26 cellular contexts compared by ENCODE assay signal in genomic region chr6:70575899-70576298, GRCh38. TPM values are rescaled to one million over a fixed set of nuclear protein-coding genes. Genes with fewer than 3 reads are reported as not detected.
DNase-seq lines count a peak whose midpoint lies in the region; ATAC-seq, FAIRE-seq and TF ChIP-seq lines count a peak whose summit lies in the region.
"Had no signal": no experiment of that assay in that cellular context is flagged by ENCODE, and none has a peak within 500 bp of the region (broad histone marks: within the 10 kb centered on the region; RNA-seq: fewer than 3 reads in every experiment).

No MANE protein-coding gene starts in this region.

- H3K4me3 Mint-ChIP-seq in stimulated activated effector memory CD8-positive, alpha-beta T cell treated with anti-CD3 and anti-CD28 coated beads, Interleukin-12 subunit alpha, Interleukin-12 subunit beta, amount 100 ng/mL, for 72 hours = no peak overlapping the region
- no peak overlapping the region for H3K4me3 Mint-ChIP-seq in glutamatergic neuron (ENCODE audit: unreplicated experiment)
- no peak overlapping the region for H3K4me3 Mint-ChIP-seq in activated T-helper 17 cell treated with anti-CD3 and anti-CD28 coated beads, Interleukin-2, amount 50 U/mL, for 72 hours
- H3K4me3 Mint-ChIP-seq: activated CD8-positive, alpha-beta T cell treated with anti-CD3 and anti-CD28 coated beads for 36 hours; activated naive CD8-positive, alpha-beta T cell treated with anti-CD3 and anti-CD28 coated beads for 36 hours had no signal

- 83% methylated on average over 5 of the region's 5 CpGs for WGBS in esophagus muscularis mucosa

- H3K36me3 Mint-ChIP-seq in stimulated activated effector memory CD8-positive, alpha-beta T cell treated with anti-CD3 and anti-CD28 coated beads, Interleukin-12 subunit alpha, Interleukin-12 subunit beta, amount 100 ng/mL, for 72 hours = peaks cover 11% of the 10 kb centered on the region
- no peaks in the 10 kb centered on the region for H3K36me3 Mint-ChIP-seq in glutamatergic neuron (ENCODE audit: unreplicated experiment)
- H3K36me3 Mint-ChIP-seq in activated T-helper 17 cell treated with anti-CD3 and anti-CD28 coated beads, Interleukin-2, amount 50 U/mL, for 72 hours (ENCODE audit: low read depth) = peaks cover 20% of the 10 kb centered on the region

- ATAC-seq in stimulated activated effector memory CD8-positive, alpha-beta T cell treated with anti-CD3 and anti-CD28 coated beads, Interleukin-12 subunit alpha, Interleukin-12 subunit beta, amount 100 ng/mL, for 72 hours = no peak
- ATAC-seq in activated T-helper 17 cell treated with anti-CD3 and anti-CD28 coated beads, Interleukin-2, amount 50 U/mL, for 72 hours (replicated peaks) = no peak
- ATAC-seq: activated CD8-positive, alpha-beta T cell treated with anti-CD3 and anti-CD28 coated beads for 36 hours; GM12878; HCT116 had no signal

- no peaks in the 10 kb centered on the region for H3K4me1 ChIP-seq in esophagus muscularis mucosa
- H3K4me1 ChIP-seq: ascending aorta, heart left ventricle, SJSA1, tibial nerve had no signal

- H3K36me3 ChIP-seq in esophagus muscularis mucosa = peaks cover 4 to 11% (median 7%) of the 10 kb centered on the region in 4 donors
- H3K36me3 ChIP-seq: SJSA1 had no signal

- TF ChIP-seq EP300 in esophagus muscularis mucosa (IDR thresholded peaks at IDR 0.05) = no peak

- no peak for TF ChIP-seq POLR2A in GM12891 (IDR thresholded peaks at IDR 0.05; ENCODE audit: low read depth, low read length)
- TF ChIP-seq POLR2A in NB4 (IDR thresholded peaks at IDR 0.05; ENCODE audit: extremely low read depth, insufficient read length) = no peak
- no peak for TF ChIP-seq POLR2A in esophagus muscularis mucosa (IDR thresholded peaks at IDR 0.05; ENCODE audit: low read depth)
- TF ChIP-seq POLR2A in H54 (IDR thresholded peaks at IDR 0.05; ENCODE audit: low read depth, low read length) = no peak

- intact Hi-C loops in esophagus muscularis mucosa (cut with DNase I) = no loop called here

- no peaks in the 10 kb centered on the region for H3K9me3 ChIP-seq in esophagus muscularis mucosa
- H3K9me3 ChIP-seq: ascending aorta, heart left ventricle, SJSA1, stomach, tibial nerve had no signal

- FAIRE-seq in GM12891 (lab: Jason Lieb, UNC) (peak; percentile 52), H54 (lab: Jason Lieb, UNC) (no peak)
- FAIRE-seq: GM12878, TTC549 had no signal

- H3K27ac Mint-ChIP-seq in stimulated activated effector memory CD8-positive, alpha-beta T cell treated with anti-CD3 and anti-CD28 coated beads, Interleukin-12 subunit alpha, Interleukin-12 subunit beta, amount 100 ng/mL, for 72 hours = peak overlapping the region; percentile 49
- no peak overlapping the region for H3K27ac Mint-ChIP-seq in glutamatergic neuron (ENCODE audit: unreplicated experiment)
- no peak overlapping the region for H3K27ac Mint-ChIP-seq in activated T-helper 17 cell treated with anti-CD3 and anti-CD28 coated beads, Interleukin-2, amount 50 U/mL, for 72 hours
- H3K27ac Mint-ChIP-seq: activated CD8-positive, alpha-beta T cell treated with anti-CD3 and anti-CD28 coated beads for 36 hours; activated naive CD8-positive, alpha-beta T cell treated with anti-CD3 and anti-CD28 coated beads for 36 hours had no signal

- H3K4me3 ChIP-seq in NB4 (ENCODE audit: low read depth, low read length) = no peak overlapping the region
- H3K4me3 ChIP-seq in esophagus muscularis mucosa = no peak overlapping the region
- H3K4me3 ChIP-seq: ascending aorta, coronary artery, GM12878, heart left ventricle, SJSA1, stomach, tibial nerve had no signal

- H3K9me3 Mint-ChIP-seq in stimulated activated effector memory CD8-positive, alpha-beta T cell treated with anti-CD3 and anti-CD28 coated beads, Interleukin-12 subunit alpha, Interleukin-12 subunit beta, amount 100 ng/mL, for 72 hours = no peaks in the 10 kb centered on the region
- no peaks in the 10 kb centered on the region for H3K9me3 Mint-ChIP-seq in glutamatergic neuron (ENCODE audit: unreplicated experiment)
- H3K9me3 Mint-ChIP-seq in activated T-helper 17 cell treated with anti-CD3 and anti-CD28 coated beads, Interleukin-2, amount 50 U/mL, for 72 hours = no peaks in the 10 kb centered on the region
- H3K9me3 Mint-ChIP-seq: activated CD8-positive, alpha-beta T cell treated with anti-CD3 and anti-CD28 coated beads for 36 hours; activated naive CD8-positive, alpha-beta T cell treated with anti-CD3 and anti-CD28 coated beads for 36 hours had no signal

- no peak overlapping the region for H3K27ac ChIP-seq in esophagus muscularis mucosa (replicated peaks in 1 of 4)
- H3K27ac ChIP-seq: ascending aorta, C4-2B, coronary artery, heart left ventricle, SJSA1, stomach, tibial nerve had no signal

- no peaks in the 10 kb centered on the region for H3K27me3 ChIP-seq in esophagus muscularis mucosa
- H3K27me3 ChIP-seq: ascending aorta, heart left ventricle, SJSA1, stomach, tibial nerve had no signal

- TF ChIP-seq CTCF in NB4 (IDR thresholded peaks at IDR 0.05; ENCODE audit: low read depth, low read length) (no peak), esophagus muscularis mucosa (IDR thresholded peaks at IDR 0.05) (no peak), glutamatergic neuron (IDR thresholded peaks at IDR 0.05; ENCODE audit: partially characterized antibody, unreplicated experiment) (no peak)

- peaks cover 6% of the 10 kb centered on the region for H3K4me1 Mint-ChIP-seq in stimulated activated effector memory CD8-positive, alpha-beta T cell treated with anti-CD3 and anti-CD28 coated beads, Interleukin-12 subunit alpha, Interleukin-12 subunit beta, amount 100 ng/mL, for 72 hours
- H3K4me1 Mint-ChIP-seq in glutamatergic neuron (ENCODE audit: low read depth, unreplicated experiment) = no peaks in the 10 kb centered on the region
- peaks cover 6% of the 10 kb centered on the region for H3K4me1 Mint-ChIP-seq in activated T-helper 17 cell treated with anti-CD3 and anti-CD28 coated beads, Interleukin-2, amount 50 U/mL, for 72 hours

- DNase-seq in GM12891 (ENCODE audit: insufficient read length, low spot score) = no peak
- DNase-seq in NB4 (ENCODE audit: low read depth) = peak; percentile 14
- peak; percentile 24 for DNase-seq in esophagus muscularis mucosa (ENCODE audit: extremely low spot score)
- no peak for DNase-seq in stimulated activated effector memory CD8-positive, alpha-beta T cell treated with anti-CD3 and anti-CD28 coated beads, Interleukin-12 subunit alpha, Interleukin-12 subunit beta, amount 100 ng/mL, for 72 hours (ENCODE audit: low spot score in 2 of 2)
- DNase-seq in glutamatergic neuron = no peak
- no peak for DNase-seq in H54 (ENCODE audit: insufficient read length, low spot score)
- DNase-seq: activated CD4-positive, CD25-positive, alpha-beta regulatory T cell treated with anti-CD3 and anti-CD28 coated beads, Interleukin-2, amount 50 U/mL, for 72 hours; activated CD8-positive, alpha-beta T cell treated with anti-CD3 and anti-CD28 coated beads for 36 hours; activated naive CD8-positive, alpha-beta T cell treated with anti-CD3 and anti-CD28 coated beads for 36 hours; effector memory CD4-positive, alpha-beta T cell; EL; heart left ventricle; mesenchymal stem cell; NCI-H1694; occipital lobe; stomach; T-helper 1 cell had no signal

- no peaks in the 10 kb centered on the region for H3K27me3 Mint-ChIP-seq in glutamatergic neuron (ENCODE audit: unreplicated experiment)
- no peaks in the 10 kb centered on the region for H3K27me3 Mint-ChIP-seq in activated T-helper 17 cell treated with anti-CD3 and anti-CD28 coated beads, Interleukin-2, amount 50 U/mL, for 72 hours
- H3K27me3 Mint-ChIP-seq: activated CD8-positive, alpha-beta T cell treated with anti-CD3 and anti-CD28 coated beads for 36 hours; activated naive CD8-positive, alpha-beta T cell treated with anti-CD3 and anti-CD28 coated beads for 36 hours had no signal

TF ChIP-seq in GM12891, 5 proteins besides CTCF, POLR2A, EP300 and RAD21:
- no peak for TF ChIP-seq POLR2AphosphoS5 (IDR thresholded peaks at IDR 0.05; ENCODE audit: low read depth, low read length)
- no peak for TF ChIP-seq PAX5 (IDR thresholded peaks at IDR 0.05; ENCODE audit: insufficient read depth, low read length, severe bottlenecking)
- no peak for TF ChIP-seq POU2F2 (IDR thresholded peaks at IDR 0.05; ENCODE audit: low read depth, low read length)
- no peak for TF ChIP-seq SPI1 (IDR thresholded peaks at IDR 0.05; ENCODE audit: low read depth, low read length)
- no peak for TF ChIP-seq TAF1 (IDR thresholded peaks at IDR 0.05; ENCODE audit: low read depth, low read length)

RNA-seq across cellular contexts. Expression of gene SDHAF4, which starts 9.2 kb away (rescaled TPM):
- 12.6 TPM for polyA plus RNA-seq in GM12891 (2012; ENCODE audit: low read depth, missing spikeins)
- 10 to 100 TPM in 2 of 4 donors, 1 to 10 TPM in 2; 5.2 to 11.2 (median 8.7) TPM for total RNA-seq in esophagus muscularis mucosa
- 9.0 TPM for total RNA-seq in glutamatergic neuron (ENCODE audit: unreplicated experiment)
- total RNA-seq in activated T-helper 17 cell treated with anti-CD3 and anti-CD28 coated beads, Interleukin-2, amount 50 U/mL, for 72 hours = 10 to 100 TPM in 1 of 2 donors, 1 to 10 TPM in 1; 9.7 to 10.1 TPM

Comparison
In these comparisons a context has a peak if more than half of its experiments do, and no peak if none do; other contexts are left out.
1. DNase-seq: peak in NB4 (single experiment) and esophagus muscularis mucosa (single experiment); none in GM12891 (single experiment), stimulated activated effector memory CD8-positive, alpha-beta T cell treated with anti-CD3 and anti-CD28 coated beads, Interleukin-12 subunit alpha, Interleukin-12 subunit beta, amount 100 ng/mL, for 72 hours (0 of 2), glutamatergic neuron (single experiment) and H54 (single experiment).